In genomic region chr7:158445421-158446175, GRCh38 we compare ENCODE assay signal across 21 cellular contexts.
"Had no signal": no experiment of that assay in that cellular context is flagged by ENCODE, and none has a peak within 500 bp of the region (broad histone marks: within the 10 kb centered on the region; RNA-seq: fewer than 3 reads in every experiment).

No MANE protein-coding gene starts in this region.

- H3K36me3 ChIP-seq: breast epithelium, gastroesophageal sphincter, prostate gland, transverse colon, uterus had no signal

- H3K4me3 ChIP-seq: breast epithelium, gastroesophageal sphincter, prostate gland, transverse colon, uterus had no signal

- H3K9me3 ChIP-seq: breast epithelium, gastroesophageal sphincter, prostate gland, transverse colon, uterus had no signal

- H3K27me3 ChIP-seq: transverse colon, uterus had no signal

- H3K4me1 ChIP-seq: breast epithelium, gastroesophageal sphincter, prostate gland, transverse colon, uterus had no signal

- H3K27ac ChIP-seq: breast epithelium, epithelial cell of prostate, gastroesophageal sphincter, prostate gland, transverse colon, uterus had no signal

- DNase-seq: activated CD4-positive, alpha-beta T cell treated with anti-CD3 and anti-CD28 coated beads for 4 hours; activated CD4-positive, alpha-beta T cell treated with anti-CD3 and anti-CD28 coated beads, Interleukin-2, amount 50 U/mL, for 48 hours; activated CD4-positive, CD25-positive, alpha-beta regulatory T cell; activated CD8-positive, alpha-beta memory T cell treated with anti-CD3 and anti-CD28 coated beads, Interleukin-2, amount 50 U/mL, for 48 hours; activated naive CD4-positive, alpha-beta T cell treated with Interleukin-2 at 50 U/mL for 16 hours; activated naive CD8-positive, alpha-beta T cell treated with anti-CD3 and anti-CD28 coated beads for 36 hours; activated T-cell treated with anti-CD3 and anti-CD28 coated beads, Interleukin-2, amount 50 U/mL, for 4 hours; cortex of kidney; hypothalamus; left ventricle myocardium superior; nephron progenitor cell; occipital lobe; stimulated activated CD4-positive, alpha-beta T cell treated with anti-CD3 and anti-CD28 coated beads, Interleukin-1b, Interleukin-23, amount 100 ng/mL, for 48 hours; stimulated activated naive B cell treated with anti-CD40 and anti-IgM and Interleukin-4, amounts not matched to agents 10 μg/mL and 1 μg/mL and 100 μg/mL, for 72 hours; T-helper 17 cell; transverse colon; uterus had no signal

- ATAC-seq: activated T-cell treated with anti-CD3 and anti-CD28 coated beads, Interleukin-2, amount 50 U/mL, for 4 hours; gastroesophageal sphincter; left ventricle myocardium superior; T-helper 17 cell had no signal
